1 cellular context compared by ENCODE assay signal in genomic region chr19:39341720-39342604, GRCh38.
A peak's percentile ranks its signal among the peaks of the same experiment; 100 is the strongest.
TF ChIP-seq lines count a peak whose summit lies in the region.

Gene SAMD4B, plus strand, starts transcription at chr19:39342421. Its CDS starts 14,473 bp downstream, at chr19:39356894.

TF ChIP-seq in GM12878, 131 proteins besides CTCF, POLR2A, EP300 and RAD21 (continued from another document and continues in another):
- TF ChIP-seq ZNF592 (IDR thresholded peaks at IDR 0.05), result no peak
- no peak for TF ChIP-seq ZNF622 (IDR thresholded peaks at IDR 0.05)
- 0 out of 2 replicates have a peak, but pooled peaks have one; percentile 46 for TF ChIP-seq ATF7 (IDR thresholded peaks at IDR 0.05; ENCODE audit: low read depth)
- 0 out of 2 replicates have a peak, but pooled peaks have one; percentile 43 for TF ChIP-seq MTA2 (IDR thresholded peaks at IDR 0.05; ENCODE audit: low read depth)
- no peak for TF ChIP-seq PAX8 (IDR thresholded peaks at IDR 0.05)
- TF ChIP-seq PBX3 (IDR thresholded peaks at IDR 0.05; ENCODE audit: insufficient replicate concordance, low read depth, low read length), result peak; percentile 90
- no peak for TF ChIP-seq YBX1 (IDR thresholded peaks at IDR 0.05)
- peak; percentile 68 for TF ChIP-seq USF2 (IDR thresholded peaks at IDR 0.05; ENCODE audit: borderline replicate concordance, low read depth, low read length)
- TF ChIP-seq MEF2B (IDR thresholded peaks at IDR 0.05; ENCODE audit: partially characterized antibody, poor library complexity, severe bottlenecking), result peak; percentile 50
- TF ChIP-seq E2F4 (IDR thresholded peaks at IDR 0.05; ENCODE audit: low read depth, low read length), result no peak
- TF ChIP-seq POLR2AphosphoS5 (IDR thresholded peaks at IDR 0.05; ENCODE audit: low read length), result peak; percentile 97
- peak; percentile 96 for TF ChIP-seq PKNOX1 (IDR thresholded peaks at IDR 0.05)
- peak; percentile 88; the same call in 2 of the 3 replicates for TF ChIP-seq POU2F2 (IDR thresholded peaks at IDR 0.05; ENCODE audit: borderline replicate concordance, low read depth, low read length)
- peak; percentile 81; the same call in 1 of the 2 replicates for TF ChIP-seq RCOR1 (conservative IDR thresholded peaks at IDR 0.05; ENCODE audit: low read depth, low read length)
- peak; percentile 82 for TF ChIP-seq BMI1 (IDR thresholded peaks at IDR 0.05; ENCODE audit: borderline replicate concordance)
- peak; percentile 85 for TF ChIP-seq NKRF (conservative IDR thresholded peaks at IDR 0.05)
- TF ChIP-seq CREB1 (IDR thresholded peaks at IDR 0.05; ENCODE audit: low read depth), result peak; percentile 74
- no peak for TF ChIP-seq HDGF (IDR thresholded peaks at IDR 0.05)
- no peak; the same call in 1 of the 2 replicates for TF ChIP-seq MAX (IDR thresholded peaks at IDR 0.05; ENCODE audit: low read depth, low read length)
- TF ChIP-seq RELA (IDR thresholded peaks at IDR 0.05; ENCODE audit: borderline replicate concordance, partially characterized antibody), result peak; percentile 23
- 0 out of 2 replicates have a peak, but pooled peaks have one; percentile 67 for TF ChIP-seq SMARCA5 (IDR thresholded peaks at IDR 0.05)
- peak; percentile 81 for TF ChIP-seq YY1 (IDR thresholded peaks at IDR 0.05; ENCODE audit: low read depth, low read length)
- peak; percentile 33 to 84 for TF ChIP-seq EGR1 (IDR thresholded peaks at IDR 0.05; ENCODE audit: borderline replicate concordance in 1 of 2, low read depth in 2 of 2, low read length in 2 of 2)
- TF ChIP-seq E4F1 (IDR thresholded peaks at IDR 0.05; ENCODE audit: borderline replicate concordance, partially characterized antibody), result no peak
- TF ChIP-seq RFX5 (IDR thresholded peaks at IDR 0.05; ENCODE audit: low read depth, low read length), result peak; percentile 43; the same call in 1 of the 2 replicates
- no peak for TF ChIP-seq CUX1 (IDR thresholded peaks at IDR 0.05; ENCODE audit: insufficient replicate concordance, low read depth, low read length)
- no peak for TF ChIP-seq RBBP5 (conservative IDR thresholded peaks at IDR 0.05)
- peak; percentile 74; the same call in 1 of the 2 replicates for TF ChIP-seq ZNF207 (IDR thresholded peaks at IDR 0.05; ENCODE audit: borderline replicate concordance)
- 0 out of 2 replicates have a peak, but pooled peaks have one; percentile 20 for TF ChIP-seq REST (IDR thresholded peaks at IDR 0.05; ENCODE audit: low read depth, low read length)
- TF ChIP-seq CHD2 (IDR thresholded peaks at IDR 0.05; ENCODE audit: borderline replicate concordance, low read depth, low read length), result peak; percentile 71
